9 cellular contexts compared by ENCODE assay signal in genomic region chr3:56787258-56787777, GRCh38. TPM values are rescaled to one million over a fixed set of nuclear protein-coding genes. Genes with fewer than 3 reads are reported as not detected.
DNase-seq lines count a peak whose midpoint lies in the region; ATAC-seq lines count a peak whose summit lies in the region.
"Had no signal": no experiment of that assay in that cellular context is flagged by ENCODE, and none has a peak within 500 bp of the region (broad histone marks: within the 10 kb centered on the region; RNA-seq: fewer than 3 reads in every experiment).

No MANE protein-coding gene starts in this region.

- peak overlapping the region; percentile 48 for H3K4me3 ChIP-seq in CD4-positive, CD25-positive, alpha-beta regulatory T cell (ENCODE audit: low read depth, low read length)
- peak overlapping the region; percentile 10 for H3K4me3 ChIP-seq in CD8-positive, alpha-beta memory T cell (ENCODE audit: low read length)

- H3K9me3 ChIP-seq in CD4-positive, CD25-positive, alpha-beta regulatory T cell (ENCODE audit: control insufficient read depth in 2 of 2, low read length in 2 of 2): no peaks in the 10 kb centered on the region
- no peaks in the 10 kb centered on the region for H3K9me3 ChIP-seq in CD8-positive, alpha-beta memory T cell (ENCODE audit: low read length)

- no peaks in the 10 kb centered on the region for H3K27me3 Mint-ChIP-seq in CD4-positive, CD25-positive, alpha-beta regulatory T cell
- no peaks in the 10 kb centered on the region for H3K27me3 Mint-ChIP-seq in CD8-positive, alpha-beta memory T cell
- H3K27me3 Mint-ChIP-seq in activated T-helper 1 cell treated with anti-CD3 and anti-CD28 coated beads, Interleukin-12 subunit alpha, Interleukin-12 subunit beta, Interleukin-2, Interleukin-4 antibody, amounts not matched to agents 30 ng/mL and 10 ng/mL and 1 ng/mL, durations not matched to agents 14 hours and 24 hours and 36 hours (ENCODE audit: insufficient read depth): no peaks in the 10 kb centered on the region
- H3K27me3 Mint-ChIP-seq in naive thymus-derived CD8-positive, alpha-beta T cell: no peaks in the 10 kb centered on the region

- no peaks in the 10 kb centered on the region for H3K27me3 ChIP-seq in CD4-positive, CD25-positive, alpha-beta regulatory T cell (ENCODE audit: control insufficient read depth, insufficient read depth, low read length)
- no peaks in the 10 kb centered on the region for H3K27me3 ChIP-seq in CD8-positive, alpha-beta memory T cell (ENCODE audit: insufficient read depth, low read length, poor library complexity, severe bottlenecking)

- H3K4me1 Mint-ChIP-seq in CD4-positive, CD25-positive, alpha-beta regulatory T cell: peaks cover 47 to 99% (median 89%) of the 10 kb centered on the region in 4 donors
- peaks cover 99 to 100% (median 100%) of the 10 kb centered on the region in 3 donors for H3K4me1 Mint-ChIP-seq in CD8-positive, alpha-beta memory T cell
- H3K4me1 Mint-ChIP-seq in activated T-helper 1 cell treated with anti-CD3 and anti-CD28 coated beads, Interleukin-12 subunit alpha, Interleukin-12 subunit beta, Interleukin-2, Interleukin-4 antibody, amounts not matched to agents 30 ng/mL and 10 ng/mL and 1 ng/mL, durations not matched to agents 14 hours and 24 hours and 36 hours (ENCODE audit: low read depth): peaks cover 100% of the 10 kb centered on the region
- H3K4me1 Mint-ChIP-seq in naive thymus-derived CD8-positive, alpha-beta T cell: peaks cover 52 to 100% (median 98%) of the 10 kb centered on the region in 4 donors

- peaks cover 3% of the 10 kb centered on the region for H3K36me3 ChIP-seq in CD4-positive, CD25-positive, alpha-beta regulatory T cell (ENCODE audit: control insufficient read depth, insufficient read depth, low read length)
- peaks cover 9% of the 10 kb centered on the region for H3K36me3 ChIP-seq in CD8-positive, alpha-beta memory T cell (ENCODE audit: insufficient read depth, low read length)

- H3K4me3 Mint-ChIP-seq in CD4-positive, CD25-positive, alpha-beta regulatory T cell: peak overlapping the region; percentile 51 to 87 (median 73)
- peak overlapping the region; percentile 6 to 84 (median 79) for H3K4me3 Mint-ChIP-seq in CD8-positive, alpha-beta memory T cell
- H3K4me3 Mint-ChIP-seq in activated T-helper 1 cell treated with anti-CD3 and anti-CD28 coated beads, Interleukin-12 subunit alpha, Interleukin-12 subunit beta, Interleukin-2, Interleukin-4 antibody, amounts not matched to agents 30 ng/mL and 10 ng/mL and 1 ng/mL, durations not matched to agents 14 hours and 24 hours and 36 hours: peak overlapping the region; percentile 31
- peak overlapping the region; percentile 26 to 84 (median 66) for H3K4me3 Mint-ChIP-seq in naive thymus-derived CD8-positive, alpha-beta T cell

- CTCF ChIA-PET in CD8-positive, alpha-beta memory T cell (lab: Charles Lee): interaction anchor here (0.9 to 15.1 kb wide), 3 partner anchors 13 to 208 kb away, joined by 3 to 208 read pairs (median 3); partner anchors contain the start of gene ARHGEF3

- intact Hi-C loops in activated T-helper 1 cell treated with anti-CD3 and anti-CD28 coated beads, Interleukin-12 subunit alpha, Interleukin-12 subunit beta, Interleukin-2, Interleukin-4 antibody, amounts not matched to agents 30 ng/mL and 10 ng/mL and 1 ng/mL, durations not matched to agents 14 hours and 24 hours and 36 hours (cut with micrococcal nuclease): loop anchor here (10.0 kb wide), 2 partner anchors 233 to 807 kb away; partner anchors contain the start of genes ARF4 and CCDC66

- H3K36me3 Mint-ChIP-seq in CD4-positive, CD25-positive, alpha-beta regulatory T cell: peaks cover 11% of the 10 kb centered on the region
- H3K36me3 Mint-ChIP-seq in CD8-positive, alpha-beta memory T cell: peaks cover 3 to 26% (median 4%) of the 10 kb centered on the region in 3 donors
- peaks cover 32% of the 10 kb centered on the region for H3K36me3 Mint-ChIP-seq in activated T-helper 1 cell treated with anti-CD3 and anti-CD28 coated beads, Interleukin-12 subunit alpha, Interleukin-12 subunit beta, Interleukin-2, Interleukin-4 antibody, amounts not matched to agents 30 ng/mL and 10 ng/mL and 1 ng/mL, durations not matched to agents 14 hours and 24 hours and 36 hours (ENCODE audit: low read depth)
- peaks cover under 1 to 6% (median 2%) of the 10 kb centered on the region in 3 donors for H3K36me3 Mint-ChIP-seq in naive thymus-derived CD8-positive, alpha-beta T cell

- no peak for ATAC-seq in CD4-positive, CD25-positive, alpha-beta regulatory T cell (ENCODE audit: low read depth in 2 of 2)
- ATAC-seq in naive thymus-derived CD8-positive, alpha-beta T cell: no peak

- H3K27ac ChIP-seq in CD4-positive, CD25-positive, alpha-beta regulatory T cell (ENCODE audit: insufficient read depth, low read length, poor library complexity, severe bottlenecking): peak overlapping the region; percentile 78
- peak overlapping the region; percentile 5 for H3K27ac ChIP-seq in CD8-positive, alpha-beta memory T cell (ENCODE audit: low read depth, low read length)

- H3K27ac Mint-ChIP-seq in CD4-positive, CD25-positive, alpha-beta regulatory T cell: peak overlapping the region; percentile 84 to 99 (median 98)
- H3K27ac Mint-ChIP-seq in CD8-positive, alpha-beta memory T cell: peak overlapping the region; percentile 84 to 98 (median 95)
- H3K27ac Mint-ChIP-seq in activated T-helper 1 cell treated with anti-CD3 and anti-CD28 coated beads, Interleukin-12 subunit alpha, Interleukin-12 subunit beta, Interleukin-2, Interleukin-4 antibody, amounts not matched to agents 30 ng/mL and 10 ng/mL and 1 ng/mL, durations not matched to agents 14 hours and 24 hours and 36 hours: peak overlapping the region; percentile 89
- H3K27ac Mint-ChIP-seq in naive thymus-derived CD8-positive, alpha-beta T cell: peak overlapping the region; percentile 88 to 97 (median 96)

- POLR2A ChIA-PET in CD8-positive, alpha-beta memory T cell (lab: Charles Lee): interaction anchor here (1.4 to 10.2 kb wide), 3 partner anchors 12 to 62 kb away, joined by 4 to 108 read pairs (median 8); partner anchors contain the start of gene ARHGEF3
- POLR2A ChIA-PET in naive thymus-derived CD8-positive, alpha-beta T cell (lab: Charles Lee): interaction anchor here (3.5 to 12.7 kb wide), 4 partner anchors 10 to 33 kb away, joined by 33 to 278 read pairs (median 53); partner anchors contain the start of gene ARHGEF3

- DNase-seq in CD4-positive, CD25-positive, alpha-beta regulatory T cell: peak in 2 of 3 donors; percentile 19 to 62
- DNase-seq in CD8-positive, alpha-beta memory T cell: no peak
- no peak for DNase-seq in activated T-helper 1 cell treated with anti-CD3 and anti-CD28 coated beads, Interleukin-12 subunit alpha, Interleukin-12 subunit beta, Interleukin-2, Interleukin-4 antibody, amounts not matched to agents 30 ng/mL and 10 ng/mL and 1 ng/mL, durations not matched to agents 14 hours and 24 hours and 36 hours (ENCODE audit: low spot score)
- no peak for DNase-seq in naive thymus-derived CD8-positive, alpha-beta T cell
- DNase-seq in SKM-1 (lab: John Stamatoyannopoulos, UW; ENCODE audit: unreplicated experiment): no peak
- no peak for DNase-seq in NK-92 (lab: John Stamatoyannopoulos, UW; ENCODE audit: unreplicated experiment)
- no peak for DNase-seq in COLO829 (ENCODE audit: low spot score)
- DNase-seq: GOT3, mesenchymal stem cell had no signal

- peaks cover 100% of the 10 kb centered on the region for H3K4me1 ChIP-seq in CD4-positive, CD25-positive, alpha-beta regulatory T cell (ENCODE audit: control insufficient read depth, insufficient read depth, low read length, poor library complexity, severe bottlenecking)
- peaks cover 99% of the 10 kb centered on the region for H3K4me1 ChIP-seq in CD8-positive, alpha-beta memory T cell (ENCODE audit: insufficient read depth, low read length)

- H3K9me3 Mint-ChIP-seq in CD4-positive, CD25-positive, alpha-beta regulatory T cell: no peaks in the 10 kb centered on the region
- no peaks in the 10 kb centered on the region for H3K9me3 Mint-ChIP-seq in CD8-positive, alpha-beta memory T cell
- no peaks in the 10 kb centered on the region for H3K9me3 Mint-ChIP-seq in activated T-helper 1 cell treated with anti-CD3 and anti-CD28 coated beads, Interleukin-12 subunit alpha, Interleukin-12 subunit beta, Interleukin-2, Interleukin-4 antibody, amounts not matched to agents 30 ng/mL and 10 ng/mL and 1 ng/mL, durations not matched to agents 14 hours and 24 hours and 36 hours
- no peaks in the 10 kb centered on the region for H3K9me3 Mint-ChIP-seq in naive thymus-derived CD8-positive, alpha-beta T cell

RNA-seq across cellular contexts. Expression of gene ARHGEF3, which starts 14.4 kb away (rescaled TPM):
- total RNA-seq in CD4-positive, CD25-positive, alpha-beta regulatory T cell: 101 TPM
- polyA plus RNA-seq in CD4-positive, CD25-positive, alpha-beta regulatory T cell: 100 to 1,000 TPM in 3 of 4 donors, 10 to 100 TPM in 1; 87.8 to 137 (median 105) TPM
- total RNA-seq in CD8-positive, alpha-beta memory T cell: 10 to 100 TPM; 55.1 to 56.6 TPM
- polyA plus RNA-seq in CD8-positive, alpha-beta memory T cell: 110 TPM
- total RNA-seq in activated T-helper 1 cell treated with anti-CD3 and anti-CD28 coated beads, Interleukin-12 subunit alpha, Interleukin-12 subunit beta, Interleukin-2, Interleukin-4 antibody, amounts not matched to agents 30 ng/mL and 10 ng/mL and 1 ng/mL, durations not matched to agents 14 hours and 24 hours and 36 hours: 59.2 and 64.1 TPM in 2 replicates
- total RNA-seq in naive thymus-derived CD8-positive, alpha-beta T cell: 100 to 1,000 TPM; 118 to 123 TPM
- polyA plus RNA-seq in naive thymus-derived CD8-positive, alpha-beta T cell: 100 to 1,000 TPM in 1 of 3 donors, 10 to 100 TPM in 2; 95.3 to 101 (median 96.9) TPM

Comparison
In these comparisons a context has a peak if more than half of its experiments do, and no peak if none do; other contexts are left out.
1. DNase-seq: peak in CD4-positive, CD25-positive, alpha-beta regulatory T cell (2 of 3); none in CD8-positive, alpha-beta memory T cell (0 of 5), activated T-helper 1 cell treated with anti-CD3 and anti-CD28 coated beads, Interleukin-12 subunit alpha, Interleukin-12 subunit beta, Interleukin-2, Interleukin-4 antibody, amounts not matched to agents 30 ng/mL and 10 ng/mL and 1 ng/mL, durations not matched to agents 14 hours and 24 hours and 36 hours (single experiment), naive thymus-derived CD8-positive, alpha-beta T cell (0 of 10), SKM-1 (single experiment), NK-92 (single experiment) and COLO829 (single experiment).
2. Peak in every context shown above with its lines, with median percentiles within 50 percentile points of each other: H3K27ac Mint-ChIP-seq and H3K4me3 Mint-ChIP-seq.